ENCODE assay signal across 9 cellular contexts in genomic region chrX:143788265-143788664, GRCh38.
A peak's percentile ranks its signal among the peaks of the same experiment; 100 is the strongest.
DNase-seq lines count a peak whose midpoint lies in the region; ATAC-seq, FAIRE-seq and TF ChIP-seq lines count a peak whose summit lies in the region.
"Had no signal": no experiment of that assay in that cellular context is flagged by ENCODE, and none has a peak within 500 bp of the region (broad histone marks: within the 10 kb centered on the region; RNA-seq: fewer than 3 reads in every experiment).

No MANE protein-coding gene starts in this region.

- H3K27me3 ChIP-seq in GM12878 (replicated peaks in 1 of 2; ENCODE audit: control insufficient read depth in 2 of 2, insufficient read depth in 2 of 2, low read length in 1 of 2) = no peaks in the 10 kb centered on the region

- DNase-seq in H4 (ENCODE audit: low spot score) (peak; percentile 9), NCI-H2081 treated with DMSO at 0.1 percent for 48 hours (lab: John Stamatoyannopoulos, UW) (peak; percentile 17), GM12878 (ENCODE audit: low read depth, low spot score) (no peak), osteocyte (ENCODE audit: extremely low spot score, unreplicated experiment) (no peak), mesothelial cell of epicardium (ENCODE audit: low spot score in 2 of 2, unreplicated experiment in 2 of 2) (no peak), posterior cingulate gyrus (no peak)
- DNase-seq in activated CD4-positive, alpha-beta T cell treated with anti-CD3 and anti-CD28 coated beads, Interleukin-2, amount 50 U/mL, for 4 hours = no peak
- DNase-seq: stimulated activated CD4-positive, alpha-beta T cell treated with anti-CD3 and anti-CD28 coated beads, Interleukin-1b, Interleukin-23, amount 100 ng/mL, for 48 hours had no signal

- ATAC-seq in GM12878 = no peak

- no peak for TF ChIP-seq POLR2A in GM12878 (IDR thresholded peaks at IDR 0.05; ENCODE audit: low read depth, low read length)

- no peaks in the 10 kb centered on the region for H3K36me3 ChIP-seq in GM12878 (ENCODE audit: control insufficient read depth in 2 of 2, insufficient read depth in 2 of 2, low read length in 1 of 2)

- CTCF ChIA-PET in GM12878 (lab: Yijun Ruan, JAX) = interaction anchor here (1.0 to 2.6 kb wide), 9 partner anchors 9 to 1402 kb away, joined by 3 to 14 read pairs (median 4); no protein-coding TSS in a partner anchor

- H3K27ac Mint-ChIP-seq in osteocyte (ENCODE audit: unreplicated experiment) (no peak overlapping the region), mesothelial cell of epicardium (no peak overlapping the region)

- no peak overlapping the region for H3K4me3 ChIP-seq in GM12878

- H3K9ac ChIP-seq in GM12878 (ENCODE audit: control insufficient read depth, insufficient read depth, low read length) = no peak overlapping the region

- H3K27ac ChIP-seq in GM12878 (ENCODE audit: control insufficient read depth, insufficient read depth) = no peak overlapping the region

- H3K9me3 Mint-ChIP-seq in osteocyte (ENCODE audit: unreplicated experiment) = peaks cover 18% of the 10 kb centered on the region
- H3K9me3 Mint-ChIP-seq in mesothelial cell of epicardium = peaks cover 32% of the 10 kb centered on the region

- H3K4me3 Mint-ChIP-seq in osteocyte (ENCODE audit: unreplicated experiment) (no peak overlapping the region), mesothelial cell of epicardium (no peak overlapping the region)

- H3K4me1 Mint-ChIP-seq in osteocyte (ENCODE audit: unreplicated experiment) = no peaks in the 10 kb centered on the region
- H3K4me1 Mint-ChIP-seq in mesothelial cell of epicardium = no peaks in the 10 kb centered on the region

- RAD21 ChIA-PET in GM12878 (lab: Charles Lee; ENCODE audit: unreplicated experiment) = interaction anchor here (1.0 to 1.5 kb wide), 2 partner anchors 425 to 1402 kb away, joined by 3 to 4 read pairs; no protein-coding TSS in a partner anchor

- intact Hi-C loops in GM12878 (cut with micrococcal nuclease; ENCODE audit: unreplicated experiment) = no loop called here
- intact Hi-C loops in posterior cingulate gyrus (cut with DNase I) = no loop called here

- POLR2A ChIA-PET in GM12878 (lab: Charles Lee) = no interaction called here

- H3K27me3 Mint-ChIP-seq in osteocyte (ENCODE audit: unreplicated experiment) (no peaks in the 10 kb centered on the region), mesothelial cell of epicardium (ENCODE audit: low read depth) (no peaks in the 10 kb centered on the region)

- in situ Hi-C loops in GM12878 (cut with MboI) = no loop called here

- TF ChIP-seq EP300 in GM12878 (IDR thresholded peaks at IDR 0.05; ENCODE audit: borderline replicate concordance in 1 of 2, control insufficient read depth in 1 of 2, low read depth in 2 of 2, low read length in 2 of 2) = no peak

- H3K4me2 ChIP-seq in GM12878 (ENCODE audit: control insufficient read depth, insufficient read depth) = no peak overlapping the region

- WGBS in GM12878 (ENCODE audit: insufficient coverage, insufficient replicate concordance, low lambda C conversion rate, missing lambda C conversion rate) = 17% methylated on average over 3 of the region's 3 CpGs

- BruUV-seq in GM12878 (replicated peaks; lab: Mats Ljungman, UMichigan) = no TSS peak

- no peak overlapping the region for H2AFZ ChIP-seq in GM12878 (ENCODE audit: control insufficient read depth, low read depth, low read length)

- no peaks in the 10 kb centered on the region for H3K4me1 ChIP-seq in GM12878 (ENCODE audit: control insufficient read depth, insufficient read depth, low read length)

- FAIRE-seq in GM12878 (lab: Jason Lieb, UNC) = no peak
- FAIRE-seq: TTC549 had no signal

- H3K79me2 ChIP-seq in GM12878 (ENCODE audit: control insufficient read depth, insufficient read depth, low read length) = no peaks in the 10 kb centered on the region

- H3K36me3 Mint-ChIP-seq in osteocyte (ENCODE audit: unreplicated experiment) (no peaks in the 10 kb centered on the region), mesothelial cell of epicardium (no peaks in the 10 kb centered on the region)

- no peaks in the 10 kb centered on the region for H4K20me1 ChIP-seq in GM12878 (ENCODE audit: control insufficient read depth, insufficient read depth)

- TF ChIP-seq CTCF in GM12878 (IDR thresholded peaks at IDR 0.05 in 2 of 3, conservative IDR thresholded peaks at IDR 0.05 in 1 of 3; ENCODE audit: control insufficient read depth in 2 of 3, extremely low read depth in 1 of 3, insufficient read depth in 1 of 3, low read depth in 3 of 3, low read length in 3 of 3) (peak; percentile 22 to 29 (median 26); a peak in 3 of 6 replicates), osteocyte (IDR thresholded peaks at IDR 0.05) (peak; percentile 51), mesothelial cell of epicardium (IDR thresholded peaks at IDR 0.05; ENCODE audit: unreplicated experiment) (no peak)

- TF ChIP-seq RAD21 in GM12878 (IDR thresholded peaks at IDR 0.05; ENCODE audit: insufficient read depth, low read depth, low read length) = peak; percentile 34; the same call in 1 of the 2 replicates

- H3K9me3 ChIP-seq in GM12878 (replicated peaks; ENCODE audit: control insufficient read depth, insufficient read depth, low read length) = no peaks in the 10 kb centered on the region

- SMC1A ChIA-PET in GM12878 (lab: Charles Lee; ENCODE audit: uncharacterized antibody, unreplicated experiment) = interaction anchor here (0.6 to 1.8 kb wide), 9 partner anchors 9 to 1402 kb away, joined by 3 to 8 read pairs (median 3); no protein-coding TSS in a partner anchor

TF ChIP-seq in GM12878, 131 proteins besides CTCF, POLR2A, EP300 and RAD21:
- TF ChIP-seq ELK1 (IDR thresholded peaks at IDR 0.05; ENCODE audit: low read depth, low read length) (no peak), SPI1 (IDR thresholded peaks at IDR 0.05; ENCODE audit: borderline replicate concordance, insufficient read depth, low read depth, low read length) (peak; percentile 22; the same call in 1 of the 2 replicates)
TF ChIP-seq in GM12878: peak in this region for 1.

Comparison
In these comparisons a context has a peak if more than half of its experiments do, and no peak if none do; other contexts are left out.
1. DNase-seq: peak in H4 (single experiment) and NCI-H2081 treated with DMSO at 0.1 percent for 48 hours (single experiment); none in GM12878 (single experiment), osteocyte (single experiment), activated CD4-positive, alpha-beta T cell treated with anti-CD3 and anti-CD28 coated beads, Interleukin-2, amount 50 U/mL, for 4 hours (0 of 2), mesothelial cell of epicardium (0 of 2) and posterior cingulate gyrus (0 of 10).